Comparison of ENCODE assay signal across 8 cellular contexts in the genomic region with DNA sequence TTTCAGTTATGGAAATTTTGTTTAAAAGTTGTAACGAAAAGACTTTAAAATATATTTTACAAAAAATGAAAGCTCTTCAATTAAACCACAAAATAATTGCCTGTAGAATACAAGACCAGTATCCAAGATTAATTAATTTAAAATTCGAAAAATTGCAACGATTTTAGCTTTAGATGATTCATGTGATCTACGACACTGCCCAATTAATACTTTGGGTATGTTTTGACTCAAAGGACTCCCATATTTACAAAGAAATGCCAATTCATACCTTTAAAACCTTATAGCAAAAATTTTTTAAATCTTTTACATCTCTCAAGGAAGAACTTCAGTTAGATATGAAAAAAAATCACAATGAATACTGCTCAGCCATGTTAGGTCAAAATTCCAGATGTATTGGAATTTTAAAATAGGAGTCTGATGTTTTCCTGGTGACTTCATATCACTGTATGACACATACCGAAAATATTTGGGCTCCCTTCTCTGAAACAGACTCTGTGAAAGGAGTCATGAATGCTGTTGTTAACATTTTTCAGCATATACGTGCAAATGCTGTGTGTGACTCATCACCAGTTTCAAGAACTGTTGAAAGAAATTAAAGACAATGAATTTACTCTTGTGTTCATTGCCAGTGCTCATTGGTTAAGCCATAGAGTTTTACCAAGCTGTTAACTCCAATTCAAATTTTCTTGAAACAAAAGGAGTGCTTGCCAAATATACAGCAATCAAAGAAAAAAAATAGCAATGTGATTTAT. TPM values are rescaled to one million over a fixed set of nuclear protein-coding genes. Genes with fewer than 3 reads are reported as not detected.
DNase-seq lines count a peak whose midpoint lies in the region; ATAC-seq and TF ChIP-seq lines count a peak whose summit lies in the region.

No MANE protein-coding gene starts in this region.

- H3K36me3 ChIP-seq in right atrium auricular region, result no peaks in the 10 kb centered on the region

- peaks cover 12% of the 10 kb centered on the region for H3K36me3 Mint-ChIP-seq in T-helper 1 cell treated with Interleukin-12 subunit alpha and Interleukin-12 subunit beta and Interleukin-4 antibody, amounts not matched to agents 30 μg/mL and 1 μg/mL, for 36 hours (ENCODE audit: low read depth)

- H3K9me3 Mint-ChIP-seq in T-helper 1 cell treated with Interleukin-12 subunit alpha and Interleukin-12 subunit beta and Interleukin-4 antibody, amounts not matched to agents 30 μg/mL and 1 μg/mL, for 36 hours, result peaks cover 8% of the 10 kb centered on the region

- H3K27me3 ChIP-seq in right atrium auricular region, result no peaks in the 10 kb centered on the region

- no peaks in the 10 kb centered on the region for H3K9me3 ChIP-seq in right atrium auricular region

- H3K27ac Mint-ChIP-seq in T-helper 1 cell treated with Interleukin-12 subunit alpha and Interleukin-12 subunit beta and Interleukin-4 antibody, amounts not matched to agents 30 μg/mL and 1 μg/mL, for 36 hours, result peak overlapping the region; percentile 55

- no peak overlapping the region for H3K4me3 Mint-ChIP-seq in T-helper 1 cell treated with Interleukin-12 subunit alpha and Interleukin-12 subunit beta and Interleukin-4 antibody, amounts not matched to agents 30 μg/mL and 1 μg/mL, for 36 hours

- no peak for TF ChIP-seq POLR2A in GM18505 (IDR thresholded peaks at IDR 0.05; ENCODE audit: borderline replicate concordance, extremely low read depth, insufficient read depth, insufficient read length)

- DNase-seq in right atrium auricular region (ENCODE audit: low spot score) (no peak), DMS153 treated with DMSO at 0.1 percent for 48 hours (lab: John Stamatoyannopoulos, UW; ENCODE audit: unreplicated experiment) (no peak), T-helper 9 cell (no peak), HK-2 (ENCODE audit: unreplicated experiment) (no peak), NCI-H2107 (lab: John Stamatoyannopoulos, UW) (no peak)

- peak overlapping the region; percentile 28 to 37 for H3K27ac ChIP-seq in right atrium auricular region

- no peaks in the 10 kb centered on the region for H3K4me1 ChIP-seq in right atrium auricular region

- no peak for TF ChIP-seq CTCF in right atrium auricular region (IDR thresholded peaks at IDR 0.05)

- ATAC-seq in GM18505 (IDR thresholded peaks at IDR 0.05; ENCODE audit: unreplicated experiment) (peak; percentile 78), HG03095 (IDR thresholded peaks at IDR 0.05; ENCODE audit: unreplicated experiment) (peak; percentile 82)

- no peak overlapping the region for H3K4me3 ChIP-seq in right atrium auricular region

- H3K4me1 Mint-ChIP-seq in T-helper 1 cell treated with Interleukin-12 subunit alpha and Interleukin-12 subunit beta and Interleukin-4 antibody, amounts not matched to agents 30 μg/mL and 1 μg/mL, for 36 hours (ENCODE audit: low read depth), result peaks cover 28% of the 10 kb centered on the region

- no peaks in the 10 kb centered on the region for H3K27me3 Mint-ChIP-seq in T-helper 1 cell treated with Interleukin-12 subunit alpha and Interleukin-12 subunit beta and Interleukin-4 antibody, amounts not matched to agents 30 μg/mL and 1 μg/mL, for 36 hours (ENCODE audit: low read depth)

RNA-seq across cellular contexts. Expression of a gene that starts 13.8 kb away (rescaled TPM):
- total RNA-seq in right atrium auricular region, result 10 to 100 TPM; 40.3 to 41.3 TPM
